ENCODE assay signal across 9 cellular contexts in genomic region chr1:32393136-32393535, GRCh38. TPM values are rescaled to one million over a fixed set of nuclear protein-coding genes. Genes with fewer than 3 reads are reported as not detected.
DNase-seq lines count a peak whose midpoint lies in the region; ATAC-seq, FAIRE-seq and TF ChIP-seq lines count a peak whose summit lies in the region.
"Had no signal": no experiment of that assay in that cellular context is flagged by ENCODE, and none has a peak within 500 bp of the region (broad histone marks: within the 10 kb centered on the region; RNA-seq: fewer than 3 reads in every experiment).

No MANE protein-coding gene starts in this region.

- no peaks in the 10 kb centered on the region for H3F3A ChIP-seq in Loucy (ENCODE audit: low read depth)

- H3K4me3 ChIP-seq in BE2C (ENCODE audit: low read depth, low read length) (peak overlapping the region; percentile 83; the same call in 1 of the 2 replicates), Loucy (ENCODE audit: low read length, poor library complexity, severe bottlenecking) (peak overlapping the region; percentile 91), Peyer's patch (peak overlapping the region in 2 of 4 donors; percentile 68 to 91)

- H3K9me3 ChIP-seq in BE2C (no peaks in the 10 kb centered on the region), Loucy (ENCODE audit: insufficient read depth, low read depth, low read length) (no peaks in the 10 kb centered on the region), Peyer's patch (no peaks in the 10 kb centered on the region)

- H3K27me3 Mint-ChIP-seq in nephron (ENCODE audit: low read depth) = no peaks in the 10 kb centered on the region

- H3K4me2 ChIP-seq in Loucy (ENCODE audit: low read depth, low read length, poor library complexity, severe bottlenecking) = peak overlapping the region; percentile 94

- peaks cover 39% of the 10 kb centered on the region for H3K79me2 ChIP-seq in Loucy (ENCODE audit: insufficient read depth, low read length)

- peak overlapping the region in 1 of 4 donors; percentile 87 for H3K27ac ChIP-seq in Peyer's patch

- H3K36me3 ChIP-seq in BE2C = peaks cover 3% of the 10 kb centered on the region; the same call in 1 of the 2 replicates
- H3K36me3 ChIP-seq in Loucy (ENCODE audit: insufficient read depth, low read length) = no peaks in the 10 kb centered on the region; the same call in 1 of the 2 replicates
- peaks cover 0 to 38% (median 0%) of the 10 kb centered on the region in 3 donors for H3K36me3 ChIP-seq in Peyer's patch

- no peak for TF ChIP-seq POLR2A in Peyer's patch (IDR thresholded peaks at IDR 0.05)

- H3K36me3 Mint-ChIP-seq in nephron (ENCODE audit: low read depth) = peaks cover 13% of the 10 kb centered on the region

- H3K9ac ChIP-seq in Loucy (ENCODE audit: low read depth, low read length, poor library complexity, severe bottlenecking) = peak overlapping the region; percentile 76

- peaks cover 10% of the 10 kb centered on the region for H4K20me1 ChIP-seq in Loucy (ENCODE audit: insufficient read depth, low read length, poor library complexity, severe bottlenecking)

- no peaks in the 10 kb centered on the region for H3K27me3 ChIP-seq in BE2C
- H3K27me3 ChIP-seq in Loucy (ENCODE audit: insufficient read depth, low read length, poor library complexity, severe bottlenecking) = no peaks in the 10 kb centered on the region
- H3K27me3 ChIP-seq in Peyer's patch = no peaks in the 10 kb centered on the region

- H2AFZ ChIP-seq in Loucy (ENCODE audit: low read length) = no peak overlapping the region

- FAIRE-seq in D721Med (lab: Jason Lieb, UNC) = no peak

- H3K4me1 ChIP-seq in BE2C (no peaks in the 10 kb centered on the region), Loucy (ENCODE audit: insufficient read depth, low read length, poor library complexity, severe bottlenecking) (peaks cover 21% of the 10 kb centered on the region), Peyer's patch (peaks cover 0 to 23% (median 3%) of the 10 kb centered on the region in 4 donors)

- H3K9me3 Mint-ChIP-seq in nephron = no peaks in the 10 kb centered on the region

- H3K4me1 Mint-ChIP-seq in nephron = peaks cover 20% of the 10 kb centered on the region

- no peak for ATAC-seq in GM19035 (IDR thresholded peaks at IDR 0.05; ENCODE audit: unreplicated experiment)

- no peaks in the 10 kb centered on the region for H3K9me2 ChIP-seq in Loucy (replicated peaks; ENCODE audit: low read depth, low read length)

- peak overlapping the region in 2 of 3 experiments; percentile 97 to 99 for H3K4me3 Mint-ChIP-seq in nephron

- peak overlapping the region in 2 of 3 experiments; percentile 96 to 97 for H3K27ac Mint-ChIP-seq in nephron

- TF ChIP-seq CTCF in BE2C (IDR thresholded peaks at IDR 0.05; ENCODE audit: low read depth, low read length) = no peak
- TF ChIP-seq CTCF in Loucy (conservative IDR thresholded peaks at IDR 0.05; ENCODE audit: low read length) = no peak
- TF ChIP-seq CTCF in nephron (IDR thresholded peaks at IDR 0.05; ENCODE audit: unreplicated experiment in 3 of 3) = no peak
- no peak for TF ChIP-seq CTCF in Peyer's patch (IDR thresholded peaks at IDR 0.05)
- TF ChIP-seq CTCF in D721Med (IDR thresholded peaks at IDR 0.05; ENCODE audit: insufficient read depth, missing control alignments) = no peak

- DNase-seq in BE2C (no peak), dermis blood vessel endothelial cell (peak; percentile 16), Peyer's patch (no peak), NOMO-1 (lab: John Stamatoyannopoulos, UW; ENCODE audit: unreplicated experiment in 2 of 2) (no peak), D721Med (ENCODE audit: insufficient read length, low spot score) (no peak)

RNA-seq across cellular contexts. Expression of gene BSDC1, which starts 1.1 kb away (rescaled TPM):
- 58.7 TPM for polyA plus RNA-seq in BE2C (2012; ENCODE audit: insufficient read depth, insufficient read length, low read depth)
- 61.5 and 75.7 TPM in 2 replicates for total RNA-seq in dermis blood vessel endothelial cell
- total RNA-seq in Peyer's patch = 100 to 1,000 TPM in 3 of 4 donors, 10 to 100 TPM in 1; 89.1 to 140 (median 109) TPM

RNA-seq across cellular contexts. Expression of gene TSSK3, which starts 30.8 kb away (rescaled TPM):
- polyA plus RNA-seq in BE2C (2012; ENCODE audit: insufficient read depth, insufficient read length, low read depth) = 0.85 TPM
- 0.14 TPM in 1 of 2 replicates, not detected in the other for total RNA-seq in dermis blood vessel endothelial cell
- 1 to 10 TPM in 1 of 4 donors, not detected in 3; 5.2 TPM for total RNA-seq in Peyer's patch
- total RNA-seq: mononuclear cell had no signal

RNA-seq across cellular contexts. Expression of gene FAM229A, which starts 30.9 kb away (rescaled TPM):
- 4.2 TPM for polyA plus RNA-seq in BE2C (2012; ENCODE audit: insufficient read depth, insufficient read length, low read depth)
- total RNA-seq in dermis blood vessel endothelial cell (0.88 and 2.0 TPM in 2 replicates), Peyer's patch (10 to 100 TPM; 15.7 to 44.5 (median 25.6) TPM)

RNA-seq across cellular contexts. Expression of gene MARCKSL1, which starts 57.1 kb away (rescaled TPM):
- 188 TPM for polyA plus RNA-seq in BE2C (2012; ENCODE audit: insufficient read depth, insufficient read length, low read depth)
- 129 and 147 TPM in 2 replicates for total RNA-seq in dermis blood vessel endothelial cell
- 10 to 100 TPM; 19.1 to 51.2 (median 35.9) TPM for total RNA-seq in Peyer's patch
